24 cellular contexts compared by ENCODE assay signal in the genomic region with DNA sequence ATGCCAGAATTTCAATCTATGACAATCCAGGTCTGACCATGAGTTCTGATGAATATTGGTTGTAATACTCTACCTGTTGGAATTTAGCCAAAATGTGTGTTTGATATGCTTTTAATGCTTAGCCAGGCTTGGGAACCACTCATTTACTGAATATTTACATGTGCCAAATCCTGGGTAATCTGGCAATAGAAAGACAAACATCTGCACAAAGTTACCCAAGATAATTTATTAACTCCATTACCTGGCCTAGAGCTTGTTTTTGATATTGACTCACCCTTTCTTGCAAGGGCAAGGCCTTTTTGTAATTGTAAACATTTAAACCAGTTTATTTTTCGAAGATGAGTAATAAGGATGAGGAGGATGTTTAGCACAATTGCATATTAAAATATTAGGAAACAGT. TPM values are rescaled to one million over a fixed set of nuclear protein-coding genes. Genes with fewer than 3 reads are reported as not detected.
DNase-seq lines count a peak whose midpoint lies in the region; ATAC-seq and TF ChIP-seq lines count a peak whose summit lies in the region.
"Had no signal": no experiment of that assay in that cellular context is flagged by ENCODE, and none has a peak within 500 bp of the region (broad histone marks: within the 10 kb centered on the region; RNA-seq: fewer than 3 reads in every experiment).

No MANE protein-coding gene starts in this region.

- DNase-seq in Caki2 (ENCODE audit: low read depth) (peak; percentile 74), LNCaP clone FGC (ENCODE audit: low read depth) (peak; percentile 93), NCI-H748 treated with DMSO at 0.1 percent for 48 hours (lab: John Stamatoyannopoulos, UW) (peak; percentile 25), fibroblast of mammary gland (ENCODE audit: low read depth) (peak; percentile 5), T-helper 9 cell (no peak)
- no peak for DNase-seq in stimulated activated CD8-positive, alpha-beta memory T cell treated with anti-CD3 and anti-CD28 coated beads, Interleukin-4, amount 100 ng/mL, for 48 hours
- DNase-seq: activated CD8-positive, alpha-beta memory T cell treated with anti-CD3 and anti-CD28 coated beads, Interleukin-2, amount 50 U/mL, for 48 hours; activated effector memory CD4-positive, alpha-beta T cell treated with Interleukin-2 at 50 U/mL for 16 hours; activated naive CD8-positive, alpha-beta T cell treated with anti-CD3 and anti-CD28 coated beads, Interleukin-2, amount 10 ng/mL, durations not matched to agents 7 days and 5 days; CD4-positive, CD25-positive, alpha-beta regulatory T cell; erythroblast; islet precursor cell; NCI-H226; spleen; stimulated activated CD4-positive, alpha-beta T cell treated with anti-CD3 and anti-CD28 coated beads, Interleukin-4, amount 100 ng/mL, for 1 hour; stomach; T-helper 17 cell; WERI-Rb-1 had no signal

- no peaks in the 10 kb centered on the region for H3K9me3 Mint-ChIP-seq in activated T-helper 17 cell treated with anti-CD3 and anti-CD28 coated beads, Interleukin-2, amount 50 U/mL, for 72 hours

- H3K4me3 ChIP-seq in LNCaP clone FGC (ENCODE audit: low read depth, low read length): no peak overlapping the region
- H3K4me3 ChIP-seq in fibroblast of mammary gland (ENCODE audit: control insufficient read depth, low read depth, low read length): no peak overlapping the region
- H3K4me3 ChIP-seq: gastroesophageal sphincter, SK-N-MC, spleen, stomach, tibial nerve had no signal

- in situ Hi-C loops in Caki2 (cut with HindIII; ENCODE audit: low pct_unique_long_range_greater_than_20kb, low sequenced_read_pairs): no loop called here

- H3K4me3 Mint-ChIP-seq in activated T-helper 17 cell treated with anti-CD3 and anti-CD28 coated beads, Interleukin-2, amount 50 U/mL, for 72 hours: no peak overlapping the region
- H3K4me3 Mint-ChIP-seq: activated naive CD8-positive, alpha-beta T cell treated with anti-CD3 and anti-CD28 coated beads, Interleukin-2, amount 10 ng/mL, durations not matched to agents 7 days and 5 days; CD4-positive, CD25-positive, alpha-beta regulatory T cell; memory B cell; T-helper 17 cell had no signal

- TF ChIP-seq CTCF in LNCaP clone FGC (IDR thresholded peaks at IDR 0.05; ENCODE audit: control insufficient read depth, extremely low read depth, insufficient read depth): no peak
- TF ChIP-seq CTCF in fibroblast of mammary gland (conservative IDR thresholded peaks at IDR 0.05; ENCODE audit: control insufficient read depth, insufficient read depth, low read depth, low read length): no peak

- no peak overlapping the region for H3K27ac Mint-ChIP-seq in activated T-helper 17 cell treated with anti-CD3 and anti-CD28 coated beads, Interleukin-2, amount 50 U/mL, for 72 hours
- H3K27ac Mint-ChIP-seq: activated naive CD8-positive, alpha-beta T cell treated with anti-CD3 and anti-CD28 coated beads, Interleukin-2, amount 10 ng/mL, durations not matched to agents 7 days and 5 days; CD4-positive, CD25-positive, alpha-beta regulatory T cell; memory B cell; T-helper 17 cell had no signal

- H3K4me1 Mint-ChIP-seq in activated T-helper 17 cell treated with anti-CD3 and anti-CD28 coated beads, Interleukin-2, amount 50 U/mL, for 72 hours: no peaks in the 10 kb centered on the region
- H3K4me1 Mint-ChIP-seq: activated naive CD8-positive, alpha-beta T cell treated with anti-CD3 and anti-CD28 coated beads, Interleukin-2, amount 10 ng/mL, durations not matched to agents 7 days and 5 days; CD4-positive, CD25-positive, alpha-beta regulatory T cell had no signal

- ATAC-seq in activated T-helper 17 cell treated with anti-CD3 and anti-CD28 coated beads, Interleukin-2, amount 50 U/mL, for 72 hours (replicated peaks): no peak
- ATAC-seq in GM21723 (IDR thresholded peaks at IDR 0.05; ENCODE audit: unreplicated experiment): no peak
- ATAC-seq: gastroesophageal sphincter, T-helper 17 cell had no signal

- H3K36me3 Mint-ChIP-seq in activated T-helper 17 cell treated with anti-CD3 and anti-CD28 coated beads, Interleukin-2, amount 50 U/mL, for 72 hours (ENCODE audit: low read depth): no peaks in the 10 kb centered on the region
- H3K36me3 Mint-ChIP-seq: CD4-positive, CD25-positive, alpha-beta regulatory T cell; memory B cell had no signal

- H3K27me3 Mint-ChIP-seq in activated T-helper 17 cell treated with anti-CD3 and anti-CD28 coated beads, Interleukin-2, amount 50 U/mL, for 72 hours: peaks cover 7% of the 10 kb centered on the region
- H3K27me3 Mint-ChIP-seq: memory B cell had no signal

RNA-seq across cellular contexts. Expression of gene CD2AP, which starts 13.5 kb away (rescaled TPM):
- 46.0 and 53.2 TPM in 2 replicates for total RNA-seq in Caki2 (2014; rRNA removed; shearing (Covaris generic); ENCODE audit: low replicate concordance)
- 10 to 100 TPM; 23.2 to 28.8 TPM for total RNA-seq in activated T-helper 17 cell treated with anti-CD3 and anti-CD28 coated beads, Interleukin-2, amount 50 U/mL, for 72 hours

Comparison
In these comparisons a context has a peak if more than half of its experiments do, and no peak if none do; other contexts are left out.
1. DNase-seq: peak in Caki2 (single experiment), LNCaP clone FGC (single experiment), NCI-H748 treated with DMSO at 0.1 percent for 48 hours (single experiment) and fibroblast of mammary gland (single experiment); none in stimulated activated CD8-positive, alpha-beta memory T cell treated with anti-CD3 and anti-CD28 coated beads, Interleukin-4, amount 100 ng/mL, for 48 hours (single experiment) and T-helper 9 cell (single experiment).